17 cellular contexts compared by ENCODE assay signal in genomic region chr4:73976716-73977115, GRCh38. TPM values are rescaled to one million over a fixed set of nuclear protein-coding genes. Genes with fewer than 3 reads are reported as not detected.
"Had no signal": no experiment of that assay in that cellular context is flagged by ENCODE, and none has a peak within 500 bp of the region (broad histone marks: within the 10 kb centered on the region; RNA-seq: fewer than 3 reads in every experiment).

No MANE protein-coding gene starts in this region.

- H3K27ac Mint-ChIP-seq: activated CD8-positive, alpha-beta T cell treated with anti-CD3 and anti-CD28 coated beads for 36 hours; activated naive CD4-positive, alpha-beta T cell treated with anti-CD3 and anti-CD28 coated beads, Interleukin-2, amount 50 U/mL, for 24 hours; effector memory CD8-positive, alpha-beta T cell; natural killer cell treated with Interleukin-12 subunit alpha and Interleukin-12 subunit beta and Interleukin-15 and Interleukin-18, amount 100 ng/mL, for 72 hours had no signal

- H3K4me1 Mint-ChIP-seq: activated naive CD4-positive, alpha-beta T cell treated with anti-CD3 and anti-CD28 coated beads, Interleukin-2, amount 50 U/mL, for 24 hours had no signal

- H3K4me3 Mint-ChIP-seq: activated CD8-positive, alpha-beta T cell treated with anti-CD3 and anti-CD28 coated beads for 36 hours; activated naive CD4-positive, alpha-beta T cell treated with anti-CD3 and anti-CD28 coated beads, Interleukin-2, amount 50 U/mL, for 24 hours; activated T-cell treated with anti-CD3 and anti-CD28 coated beads, Interleukin-2, amount 50 U/mL, for 4 hours; effector memory CD8-positive, alpha-beta T cell; natural killer cell treated with Interleukin-12 subunit alpha and Interleukin-12 subunit beta and Interleukin-15 and Interleukin-18, amount 100 ng/mL, for 72 hours had no signal

- H3K36me3 ChIP-seq: adrenal gland, left lung, transverse colon had no signal

- FAIRE-seq: kidney had no signal

- DNase-seq: activated CD4-positive, alpha-beta T cell treated with anti-CD3 and anti-CD28 coated beads for 4 hours; activated CD8-positive, alpha-beta T cell treated with anti-CD3 and anti-CD28 coated beads for 36 hours; activated effector memory CD4-positive, alpha-beta T cell treated with Interleukin-2 at 50 U/mL for 16 hours; activated T-cell treated with anti-CD3 and anti-CD28 coated beads, Interleukin-2, amount 50 U/mL, for 4 hours; adrenal gland; cerebellar nuclear complex; dermis blood vessel endothelial cell; effector memory CD8-positive, alpha-beta T cell; hippocampal formation; kidney; left lung; stimulated activated CD4-positive, alpha-beta T cell treated with anti-CD3 and anti-CD28 coated beads, Interleukin-4, amount 100 ng/mL, for 4 hours; stimulated activated CD8-positive, alpha-beta memory T cell treated with anti-CD3 and anti-CD28 coated beads, Interleukin-4, amount 100 ng/mL, for 48 hours; stimulated activated naive CD4-positive, alpha-beta T cell treated with Interleukin-2 at 50 U/mL for 16 hours; transverse colon had no signal

- H3K4me1 ChIP-seq: adrenal gland, left lung, transverse colon had no signal

- H3K36me3 Mint-ChIP-seq: activated naive CD4-positive, alpha-beta T cell treated with anti-CD3 and anti-CD28 coated beads, Interleukin-2, amount 50 U/mL, for 24 hours; natural killer cell treated with Interleukin-12 subunit alpha and Interleukin-12 subunit beta and Interleukin-15 and Interleukin-18, amount 100 ng/mL, for 72 hours had no signal

- H3K27me3 ChIP-seq: adrenal gland, transverse colon had no signal

- H3K4me3 ChIP-seq: adrenal gland, left lung, transverse colon had no signal

- H3K27ac ChIP-seq: adrenal gland, left lung, transverse colon had no signal

- ATAC-seq: activated CD8-positive, alpha-beta T cell treated with anti-CD3 and anti-CD28 coated beads for 36 hours; activated T-cell treated with anti-CD3 and anti-CD28 coated beads, Interleukin-2, amount 50 U/mL, for 4 hours; effector memory CD8-positive, alpha-beta T cell; left lung had no signal

RNA-seq across cellular contexts. Expression of gene PF4, which starts 5.1 kb away (rescaled TPM):
- total RNA-seq: activated CD8-positive, alpha-beta T cell treated with anti-CD3 and anti-CD28 coated beads for 36 hours; activated T-cell treated with anti-CD3 and anti-CD28 coated beads, Interleukin-2, amount 50 U/mL, for 4 hours; dermis blood vessel endothelial cell; kidney; natural killer cell treated with Interleukin-12 subunit alpha and Interleukin-12 subunit beta and Interleukin-15 and Interleukin-18, amount 100 ng/mL, for 72 hours; transverse colon had no signal

RNA-seq across cellular contexts. Expression of gene PPBP, which starts 11.3 kb away (rescaled TPM):
- total RNA-seq: activated CD8-positive, alpha-beta T cell treated with anti-CD3 and anti-CD28 coated beads for 36 hours; activated T-cell treated with anti-CD3 and anti-CD28 coated beads, Interleukin-2, amount 50 U/mL, for 4 hours; dermis blood vessel endothelial cell; kidney; natural killer cell treated with Interleukin-12 subunit alpha and Interleukin-12 subunit beta and Interleukin-15 and Interleukin-18, amount 100 ng/mL, for 72 hours; transverse colon had no signal

RNA-seq across cellular contexts. Expression of gene CXCL5, which starts 21.8 kb away (rescaled TPM):
- total RNA-seq: activated CD8-positive, alpha-beta T cell treated with anti-CD3 and anti-CD28 coated beads for 36 hours; activated T-cell treated with anti-CD3 and anti-CD28 coated beads, Interleukin-2, amount 50 U/mL, for 4 hours; natural killer cell treated with Interleukin-12 subunit alpha and Interleukin-12 subunit beta and Interleukin-15 and Interleukin-18, amount 100 ng/mL, for 72 hours had no signal
